Comparison of ENCODE assay signal across 29 cellular contexts in the genomic region with DNA sequence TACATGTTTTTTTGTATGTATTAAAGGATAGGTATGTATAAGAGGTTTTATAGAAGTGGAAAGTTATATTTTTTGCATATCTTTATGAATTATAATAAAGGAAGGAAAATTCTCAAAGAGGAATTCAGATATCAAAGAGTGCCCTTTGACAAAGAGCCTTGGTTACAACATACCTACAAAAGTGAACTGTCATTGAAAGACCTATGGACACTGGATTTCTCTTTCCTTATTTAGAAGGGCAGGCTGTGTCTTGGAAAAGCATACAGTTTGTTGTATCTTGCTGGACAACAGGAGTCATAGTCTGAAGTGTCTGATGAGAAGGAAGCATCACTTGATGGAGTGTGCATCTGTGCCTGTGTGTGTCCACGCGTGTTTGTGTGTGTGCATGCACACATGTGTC. TPM values are rescaled to one million over a fixed set of nuclear protein-coding genes. Genes with fewer than 3 reads are reported as not detected.
"Had no signal": no experiment of that assay in that cellular context is flagged by ENCODE, and none has a peak within 500 bp of the region (broad histone marks: within the 10 kb centered on the region; RNA-seq: fewer than 3 reads in every experiment).

No MANE protein-coding gene starts in this region.

- DNase-seq: activated CD4-positive, alpha-beta T cell treated with anti-CD3 and anti-CD28 coated beads, Interleukin-2, amount 10 ng/mL, durations not matched to agents 7 days and 5 days; activated CD4-positive, alpha-beta T cell treated with anti-CD3 and anti-CD28 coated beads, Interleukin-2, amount 50 U/mL, for 48 hours; activated CD8-positive, alpha-beta memory T cell treated with anti-CD3 and anti-CD28 coated beads, Interleukin-2, amount 50 U/mL, for 4 hours; activated CD8-positive, alpha-beta T cell treated with anti-CD3 and anti-CD28 coated beads, Interleukin-2, amount 10 ng/mL, durations not matched to agents 7 days and 5 days; activated effector memory CD4-positive, alpha-beta T cell treated with Interleukin-2 at 50 U/mL for 16 hours; activated naive CD4-positive, alpha-beta T cell treated with anti-CD3 and anti-CD28 coated beads, Interleukin-2, amount 10 ng/mL, durations not matched to agents 7 days and 5 days; activated naive CD8-positive, alpha-beta T cell treated with anti-CD3 and anti-CD28 coated beads, Interleukin-2, amount 50 U/mL, for 24 hours; activated T-cell treated with anti-CD3 and anti-CD28 coated beads for 4 hours; activated T-cell treated with anti-CD3 and anti-CD28 coated beads, Interleukin-2, amount 50 U/mL, for 48 hours; anterior cingulate cortex; NCI-H1105; NCI-H1417 treated with DMSO at 0.1 percent for 48 hours; NCI-H187 treated with DMSO at 0.1 percent for 48 hours; NCI-H2081; NCI-H2171 treated with DMSO at 0.1 percent for 48 hours; NCI-H2227 treated with DMSO at 0.1 percent for 48 hours; NCI-H446; NCI-H510A treated with DMSO at 0.1 percent for 48 hours; NCI-H526 treated with DMSO at 0.1 percent for 48 hours; NK-92 treated with Interleukin-12 subunit alpha and Interleukin-12 subunit beta, amount 100 ng/mL, for 24 hours; PC-3; Right ventricle myocardium superior; SJCRH30 had no signal

- FAIRE-seq: RCC 7860, TTC549 had no signal

- H3K4me1 ChIP-seq: SJCRH30 had no signal

- H3K27me3 ChIP-seq: SJCRH30 had no signal

- H3K4me3 ChIP-seq: SJCRH30, SK-N-MC had no signal

- ATAC-seq: activated CD8-positive, alpha-beta T cell treated with anti-CD3 and anti-CD28 coated beads, Interleukin-2, amount 10 ng/mL, durations not matched to agents 7 days and 5 days; activated naive CD8-positive, alpha-beta T cell treated with anti-CD3 and anti-CD28 coated beads, Interleukin-2, amount 50 U/mL, for 24 hours; PC-3 had no signal

- H3K36me3 ChIP-seq: SJCRH30 had no signal

- H3K9me3 ChIP-seq: SJCRH30 had no signal

- H3K27ac ChIP-seq: SJCRH30, SK-N-MC had no signal

RNA-seq across cellular contexts. Expression of gene UGT1A10, which starts 15.2 kb away (rescaled TPM):
- total RNA-seq: activated CD4-positive, alpha-beta T cell treated with anti-CD3 and anti-CD28 coated beads, Interleukin-2, amount 10 ng/mL, durations not matched to agents 7 days and 5 days; activated CD8-positive, alpha-beta T cell treated with anti-CD3 and anti-CD28 coated beads, Interleukin-2, amount 10 ng/mL, durations not matched to agents 7 days and 5 days; M059J; PC-3; Right ventricle myocardium superior; SJCRH30; T-helper 1 cell treated with Interleukin-12 subunit alpha and Interleukin-12 subunit beta and Interleukin-4 antibody, amounts not matched to agents 30 ng/mL and 1 ng/mL, for 36 hours; T-helper 2 cell treated with Interferon-gamma antibody and Interleukin-4, amounts not matched to agents 100 ng/mL and 5 ng/mL, for 36 hours had no signal

RNA-seq across cellular contexts. Expression of gene UGT1A9, which starts 20.3 kb away (rescaled TPM):
- total RNA-seq: activated CD4-positive, alpha-beta T cell treated with anti-CD3 and anti-CD28 coated beads, Interleukin-2, amount 10 ng/mL, durations not matched to agents 7 days and 5 days; activated CD8-positive, alpha-beta T cell treated with anti-CD3 and anti-CD28 coated beads, Interleukin-2, amount 10 ng/mL, durations not matched to agents 7 days and 5 days; PC-3; Right ventricle myocardium superior; SJCRH30; T-helper 1 cell treated with Interleukin-12 subunit alpha and Interleukin-12 subunit beta and Interleukin-4 antibody, amounts not matched to agents 30 ng/mL and 1 ng/mL, for 36 hours; T-helper 2 cell treated with Interferon-gamma antibody and Interleukin-4, amounts not matched to agents 100 ng/mL and 5 ng/mL, for 36 hours had no signal

RNA-seq across cellular contexts. Expression of gene UGT1A7, which starts 30.3 kb away (rescaled TPM):
- total RNA-seq: activated CD4-positive, alpha-beta T cell treated with anti-CD3 and anti-CD28 coated beads, Interleukin-2, amount 10 ng/mL, durations not matched to agents 7 days and 5 days; activated CD8-positive, alpha-beta T cell treated with anti-CD3 and anti-CD28 coated beads, Interleukin-2, amount 10 ng/mL, durations not matched to agents 7 days and 5 days; M059J; PC-3; Right ventricle myocardium superior; SJCRH30; T-helper 1 cell treated with Interleukin-12 subunit alpha and Interleukin-12 subunit beta and Interleukin-4 antibody, amounts not matched to agents 30 ng/mL and 1 ng/mL, for 36 hours; T-helper 2 cell treated with Interferon-gamma antibody and Interleukin-4, amounts not matched to agents 100 ng/mL and 5 ng/mL, for 36 hours had no signal

RNA-seq across cellular contexts. Expression of gene UGT1A8, which starts 34.0 kb away (rescaled TPM):
- total RNA-seq: activated CD4-positive, alpha-beta T cell treated with anti-CD3 and anti-CD28 coated beads, Interleukin-2, amount 10 ng/mL, durations not matched to agents 7 days and 5 days; activated CD8-positive, alpha-beta T cell treated with anti-CD3 and anti-CD28 coated beads, Interleukin-2, amount 10 ng/mL, durations not matched to agents 7 days and 5 days; M059J; PC-3; Right ventricle myocardium superior; SJCRH30; T-helper 1 cell treated with Interleukin-12 subunit alpha and Interleukin-12 subunit beta and Interleukin-4 antibody, amounts not matched to agents 30 ng/mL and 1 ng/mL, for 36 hours; T-helper 2 cell treated with Interferon-gamma antibody and Interleukin-4, amounts not matched to agents 100 ng/mL and 5 ng/mL, for 36 hours had no signal

RNA-seq across cellular contexts. Expression of gene UGT1A6, which starts 41.3 kb away (rescaled TPM):
- total RNA-seq: activated CD4-positive, alpha-beta T cell treated with anti-CD3 and anti-CD28 coated beads, Interleukin-2, amount 10 ng/mL, durations not matched to agents 7 days and 5 days; activated CD8-positive, alpha-beta T cell treated with anti-CD3 and anti-CD28 coated beads, Interleukin-2, amount 10 ng/mL, durations not matched to agents 7 days and 5 days; SJCRH30; T-helper 1 cell treated with Interleukin-12 subunit alpha and Interleukin-12 subunit beta and Interleukin-4 antibody, amounts not matched to agents 30 ng/mL and 1 ng/mL, for 36 hours; T-helper 2 cell treated with Interferon-gamma antibody and Interleukin-4, amounts not matched to agents 100 ng/mL and 5 ng/mL, for 36 hours had no signal
